In genomic region chr12:89685363-89685972, GRCh38 we compare ENCODE assay signal across 2 cellular contexts.
TF ChIP-seq lines count a peak whose summit lies in the region.

No MANE protein-coding gene starts in this region.

TF ChIP-seq in HCT116, 20 proteins besides CTCF, POLR2A, EP300 and RAD21:
- TF ChIP-seq ZNF274 (IDR thresholded peaks at IDR 0.05; ENCODE audit: low read depth, low read length): no peak
- TF ChIP-seq POLR2AphosphoS5 (IDR thresholded peaks at IDR 0.05; ENCODE audit: low read depth, low read length): no peak
- 0 out of 2 replicates have a peak, but pooled peaks have one; percentile 15 for TF ChIP-seq SRF (IDR thresholded peaks at IDR 0.05; ENCODE audit: low read depth)
- TF ChIP-seq EGR1 (IDR thresholded peaks at IDR 0.05; ENCODE audit: low read depth): no peak

TF ChIP-seq in H1, 55 proteins besides CTCF, POLR2A, EP300 and RAD21:
- TF ChIP-seq ZNF274 (IDR thresholded peaks at IDR 0.05; ENCODE audit: borderline replicate concordance, extremely low read depth, low read length) (no peak), SRF (IDR thresholded peaks at IDR 0.05; ENCODE audit: low read depth, low read length) (peak; percentile 66; the same call in 1 of the 2 replicates)
